Comparison of ENCODE assay signal across 17 cellular contexts in genomic region chr11:124896071-124896750, GRCh38. TPM values are rescaled to one million over a fixed set of nuclear protein-coding genes. Genes with fewer than 3 reads are reported as not detected.
A peak's percentile ranks its signal among the peaks of the same experiment; 100 is the strongest.
DNase-seq lines count a peak whose midpoint lies in the region; ATAC-seq, FAIRE-seq and TF ChIP-seq lines count a peak whose summit lies in the region.
"Had no signal": no experiment of that assay in that cellular context is flagged by ENCODE, and none has a peak within 500 bp of the region (broad histone marks: within the 10 kb centered on the region; RNA-seq: fewer than 3 reads in every experiment).

No MANE protein-coding gene starts in this region.

- H3K27me3 ChIP-seq in H7 (ENCODE audit: control insufficient read depth, insufficient read depth, low read length): no peaks in the 10 kb centered on the region
- peaks cover 0 to 50% of the 10 kb centered on the region in 2 experiments; a peak in 4 of 5 replicates for H3K27me3 ChIP-seq in HepG2 (ENCODE audit: control insufficient read depth in 1 of 2, insufficient read depth in 2 of 2, low read length in 2 of 2)
- H3K27me3 ChIP-seq in stomach: peaks cover 0 to 5% (median 4%) of the 10 kb centered on the region in 3 donors
- H3K27me3 ChIP-seq in testis: no peaks in the 10 kb centered on the region
- H3K27me3 ChIP-seq: BLaER1 had no signal

- FAIRE-seq in HepG2 (lab: Jason Lieb, UNC): no peak
- FAIRE-seq: G401.6, GM18507 had no signal

- no peak overlapping the region for H2AFZ ChIP-seq in HepG2 (ENCODE audit: low read length)

- H3K9me3 ChIP-seq in HepG2 (ENCODE audit: low read length): no peaks in the 10 kb centered on the region
- H3K9me3 ChIP-seq in stomach: no peaks in the 10 kb centered on the region
- H3K9me3 ChIP-seq in testis: no peaks in the 10 kb centered on the region
- H3K9me3 ChIP-seq: BLaER1 had no signal

- H3K36me3 ChIP-seq in H7 (replicated peaks; ENCODE audit: control insufficient read depth, insufficient read depth, low read length) (no peaks in the 10 kb centered on the region), HepG2 (replicated peaks in 1 of 2; ENCODE audit: control insufficient read depth in 1 of 2, insufficient read depth in 2 of 2, low read length in 2 of 2) (no peaks in the 10 kb centered on the region), stomach (no peaks in the 10 kb centered on the region), testis (ENCODE audit: low read depth, missing control alignments) (no peaks in the 10 kb centered on the region)
- H3K36me3 ChIP-seq: BLaER1 had no signal

- H3K9ac ChIP-seq in HepG2 (ENCODE audit: insufficient read depth, low read depth, low read length): no peak overlapping the region

- no peaks in the 10 kb centered on the region for H3K9me3 Mint-ChIP-seq in naive thymus-derived CD8-positive, alpha-beta T cell
- H3K9me3 Mint-ChIP-seq: activated naive CD8-positive, alpha-beta T cell treated with anti-CD3 and anti-CD28 coated beads, Interleukin-2, amount 10 ng/mL, durations not matched to agents 7 days and 5 days; WTC11 had no signal

- TF ChIP-seq CTCF in HepG2 (CRISPR knock-in tag; IDR thresholded peaks at IDR 0.05) (no peak), stomach (IDR thresholded peaks at IDR 0.05) (no peak), testis (IDR thresholded peaks at IDR 0.05) (no peak)

- TF ChIP-seq POLR2A in HepG2 (IDR thresholded peaks at IDR 0.05; ENCODE audit: insufficient read depth in 1 of 2, low read depth in 2 of 2, low read length in 2 of 2): no peak
- no peak for TF ChIP-seq POLR2A in stomach (IDR thresholded peaks at IDR 0.05)
- TF ChIP-seq POLR2A in testis (IDR thresholded peaks at IDR 0.05): no peak

- H3K4me3 ChIP-seq in H7 (ENCODE audit: insufficient read depth, low read depth, low read length): no peak overlapping the region
- H3K4me3 ChIP-seq in HepG2 (replicated peaks in 1 of 3; ENCODE audit: insufficient read depth in 1 of 3, low read depth in 2 of 3, low read length in 3 of 3): peak overlapping the region in 1 of 3 experiments; percentile 34; a peak in 1 of 6 replicates
- peak overlapping the region; percentile 16 to 28 (median 20) for H3K4me3 ChIP-seq in stomach
- H3K4me3 ChIP-seq in testis: no peak overlapping the region
- H3K4me3 ChIP-seq: BLaER1 had no signal

- H3K4me2 ChIP-seq in HepG2 (ENCODE audit: low read depth, low read length): peak overlapping the region; percentile 67; the same call in 1 of the 2 replicates

- no peak overlapping the region for H3K4me3 Mint-ChIP-seq in naive thymus-derived CD8-positive, alpha-beta T cell
- H3K4me3 Mint-ChIP-seq: activated naive CD8-positive, alpha-beta T cell treated with anti-CD3 and anti-CD28 coated beads, Interleukin-2, amount 10 ng/mL, durations not matched to agents 7 days and 5 days; WTC11 had no signal

- TF ChIP-seq EP300 in HepG2 (IDR thresholded peaks at IDR 0.05; ENCODE audit: low read depth in 2 of 2, low read length in 2 of 2) (no peak), HepG2 (CRISPR knock-in tag; IDR thresholded peaks at IDR 0.05; ENCODE audit: borderline replicate concordance) (no peak), stomach (IDR thresholded peaks at IDR 0.05) (no peak)

- TF ChIP-seq RAD21 in HepG2 (CRISPR knock-in tag; IDR thresholded peaks at IDR 0.05): no peak

- CTCF ChIA-PET in HepG2 (lab: Yijun Ruan, JAX; ENCODE audit: low intra/inter-chr PET ratio, low total read pairs): no interaction called here

- WGBS in HepG2 (ENCODE audit: low lambda C conversion rate): 65% methylated on average over 8 of the region's 16 CpGs
- 78 to 87% (median 85%) methylated on average over 12 to 16 of the region's 16 CpGs for WGBS in stomach, 5 donors
- WGBS in testis, 2 donors: 80 to 94% methylated on average over 11 to 16 of the region's 16 CpGs

- no peaks in the 10 kb centered on the region for H3K79me2 ChIP-seq in HepG2 (ENCODE audit: insufficient read depth, low read length)

- H3K27me3 Mint-ChIP-seq in naive thymus-derived CD8-positive, alpha-beta T cell: peaks cover 8 to 18% (median 11%) of the 10 kb centered on the region in 5 donors

- H3K27ac ChIP-seq in HepG2 (ENCODE audit: extremely low read length, insufficient read depth, low read length): no peak overlapping the region
- H3K27ac ChIP-seq in stomach: peak overlapping the region in 4 of 5 donors; percentile 63 to 77 (median 66)
- H3K27ac ChIP-seq in testis: peak overlapping the region in 1 of 2 donors; percentile 76

- H3K36me3 Mint-ChIP-seq in naive thymus-derived CD8-positive, alpha-beta T cell: no peaks in the 10 kb centered on the region
- H3K36me3 Mint-ChIP-seq: activated naive CD8-positive, alpha-beta T cell treated with anti-CD3 and anti-CD28 coated beads, Interleukin-2, amount 10 ng/mL, durations not matched to agents 7 days and 5 days; WTC11 had no signal

- intact Hi-C loops in HepG2 (cut with micrococcal nuclease; ENCODE audit: unreplicated experiment): no loop called here
- intact Hi-C loops in stomach (cut with DNase I; ENCODE audit: low total_unique reads): no loop called here
- intact Hi-C loops in testis (cut with DNase I; ENCODE audit: low total_unique reads): no loop called here

- POLR2A ChIA-PET in HepG2 (lab: Yijun Ruan, JAX): no interaction called here
- POLR2A ChIA-PET in naive thymus-derived CD8-positive, alpha-beta T cell (lab: Charles Lee): no interaction called here

- H3K4me1 Mint-ChIP-seq in naive thymus-derived CD8-positive, alpha-beta T cell: peaks cover 7 to 17% (median 10%) of the 10 kb centered on the region in 4 donors

- H3K4me1 ChIP-seq in HepG2 (ENCODE audit: insufficient read depth, low read length) (peaks cover 66% of the 10 kb centered on the region), stomach (peaks cover 0 to 9% (median 4%) of the 10 kb centered on the region in 4 donors), testis (peaks cover 42% of the 10 kb centered on the region)

- BruUV-seq in HepG2 (replicated peaks; lab: Mats Ljungman, UMichigan): no TSS peak

- peak overlapping the region in 2 of 10 donors; percentile 34 to 39 for H3K27ac Mint-ChIP-seq in naive thymus-derived CD8-positive, alpha-beta T cell
- H3K27ac Mint-ChIP-seq: activated naive CD8-positive, alpha-beta T cell treated with anti-CD3 and anti-CD28 coated beads, Interleukin-2, amount 10 ng/mL, durations not matched to agents 7 days and 5 days; WTC11 had no signal

- no peaks in the 10 kb centered on the region for H4K20me1 ChIP-seq in HepG2 (ENCODE audit: insufficient read depth, low read length)
- H4K20me1 ChIP-seq: BLaER1 had no signal

- DNase-seq in H7: peak; percentile 18
- peak; percentile 54 for DNase-seq in astrocyte of the hippocampus (ENCODE audit: low read depth, low spot score)
- no peak for DNase-seq in HepG2 (ENCODE audit: low spot score)
- DNase-seq in stomach: no peak
- no peak for DNase-seq in MV-4-11 (lab: John Stamatoyannopoulos, UW)
- no peak for DNase-seq in iPS-NIHi11 (ENCODE audit: low spot score)
- DNase-seq in naive thymus-derived CD8-positive, alpha-beta T cell: no peak
- no peak for DNase-seq in testis
- DNase-seq: activated naive CD8-positive, alpha-beta T cell treated with anti-CD3 and anti-CD28 coated beads, Interleukin-2, amount 10 ng/mL, durations not matched to agents 7 days and 5 days; foreskin melanocyte; NCI-H187; NCI-H774; occipital lobe had no signal

- no peak for ATAC-seq in HepG2
- no peak for ATAC-seq in naive thymus-derived CD8-positive, alpha-beta T cell
- ATAC-seq: WTC11 had no signal

- in situ Hi-C loops in HepG2 (cut with HindIII; ENCODE audit: extremely low pct_ligation_motif_present, low pct_unique_long_range_greater_than_20kb): no loop called here

RNA-seq across cellular contexts. Expression of gene ROBO4, which starts 1.5 kb away (rescaled TPM):
- not detected in 2 replicates for total RNA-seq in H7 (2014; rRNA removed; shearing (Covaris generic))
- 0.07 TPM in 1 of 2 replicates, not detected in the other for total RNA-seq in HepG2 (2016; rRNA removed; fragmentation: Illumina TruSeq; extraction: Trizol)
- not detected in 2 replicates for total RNA-seq in HepG2 (2016; cell fraction: cytosol; rRNA removed; fragmentation: Illumina TruSeq; extraction: Trizol; ENCODE audit: low read depth)
- not detected in 2 replicates for total RNA-seq in HepG2 (2016; cell fraction: insoluble cytoplasmic fraction; rRNA removed; fragmentation: Illumina TruSeq; extraction: Trizol)
- not detected in 2 replicates for total RNA-seq in HepG2 (2016; cell fraction: membrane; rRNA removed; fragmentation: Illumina TruSeq; extraction: Trizol)
- total RNA-seq in HepG2 (2016; cell fraction: nucleus; rRNA removed; fragmentation: Illumina TruSeq; extraction: Trizol): not detected in 2 replicates
- polyA plus RNA-seq in HepG2 (2011; rRNA removed): 0.47 and 1.1 TPM in 2 replicates
- polyA plus RNA-seq in HepG2 (2011; cell fraction: cytosol; rRNA removed): 0.21 and 0.60 TPM in 2 replicates
- 4.1 and 9.2 TPM in 2 replicates for polyA plus RNA-seq in HepG2 (2011; cell fraction: nucleus; rRNA removed)
- 2.2 and 2.4 TPM in 2 replicates for polyA plus RNA-seq in HepG2 (2012)
- polyA plus RNA-seq in HepG2 (2016; cell fraction: cytosol; fragmentation: Illumina TruSeq; extraction: Trizol; ENCODE audit: low read depth): not detected in 2 replicates
- not detected in 2 replicates for polyA plus RNA-seq in HepG2 (2016; cell fraction: insoluble cytoplasmic fraction; fragmentation: Illumina TruSeq; extraction: Trizol; ENCODE audit: low read depth)
- polyA plus RNA-seq in HepG2 (2016; cell fraction: membrane; fragmentation: Illumina TruSeq; extraction: Trizol; ENCODE audit: low read depth): not detected in 2 replicates
- 0.51 and 0.55 TPM in 2 replicates for polyA plus RNA-seq in HepG2 (2016; cell fraction: nucleus; fragmentation: Illumina TruSeq; extraction: Trizol; ENCODE audit: insufficient read depth, low read depth)
- polyA minus RNA-seq in HepG2 (2011; rRNA and poly(A)+ RNA removed; ENCODE audit: low replicate concordance): 6.3 TPM in 1 of 2 replicates, not detected in the other
- polyA minus RNA-seq in HepG2 (2011; cell fraction: cytosol; rRNA and poly(A)+ RNA removed): 2.1 and 2.7 TPM in 2 replicates
- 3.7 and 7.2 TPM in 2 replicates for polyA minus RNA-seq in HepG2 (2011; cell fraction: nucleus; rRNA and poly(A)+ RNA removed)
- 10 to 100 TPM in 3 of 5 donors, 1 to 10 TPM in 2; 1.8 to 49.6 (median 12.1) TPM for total RNA-seq in stomach
- 1 to 10 TPM; 2.0 to 2.7 (median 2.6) TPM for polyA plus RNA-seq in stomach
- not detected for total RNA-seq in naive thymus-derived CD8-positive, alpha-beta T cell
- under 1 TPM in 1 of 3 donors, not detected in 2; 0.04 TPM for polyA plus RNA-seq in naive thymus-derived CD8-positive, alpha-beta T cell
- 1 to 10 TPM; 5.7 to 8.4 TPM for total RNA-seq in testis
- polyA plus RNA-seq in testis (ENCODE audit: insufficient read depth, low read depth, low replicate concordance): 7.0 TPM
- total RNA-seq: activated naive CD8-positive, alpha-beta T cell treated with anti-CD3 and anti-CD28 coated beads, Interleukin-2, amount 10 ng/mL, durations not matched to agents 7 days and 5 days had no signal

RNA-seq across cellular contexts. Expression of gene HEPN1, which starts 22.8 kb away (rescaled TPM):
- not detected in 2 replicates for total RNA-seq in H7 (2014; rRNA removed; shearing (Covaris generic))
- total RNA-seq in HepG2 (2016; rRNA removed; fragmentation: Illumina TruSeq; extraction: Trizol) (not detected in 2 replicates), stomach (not detected), testis (not detected)
- total RNA-seq in HepG2 (2016; cell fraction: cytosol; rRNA removed; fragmentation: Illumina TruSeq; extraction: Trizol; ENCODE audit: low read depth): not detected in 2 replicates
- not detected in 2 replicates for total RNA-seq in HepG2 (2016; cell fraction: insoluble cytoplasmic fraction; rRNA removed; fragmentation: Illumina TruSeq; extraction: Trizol)
- total RNA-seq in HepG2 (2016; cell fraction: membrane; rRNA removed; fragmentation: Illumina TruSeq; extraction: Trizol): not detected in 2 replicates
- not detected in 2 replicates for total RNA-seq in HepG2 (2016; cell fraction: nucleus; rRNA removed; fragmentation: Illumina TruSeq; extraction: Trizol)
- polyA plus RNA-seq in HepG2 (2011; rRNA removed) (not detected in 2 replicates), stomach (not detected), testis (ENCODE audit: insufficient read depth, low read depth, low replicate concordance) (not detected)
- not detected in 2 replicates for polyA plus RNA-seq in HepG2 (2011; cell fraction: cytosol; rRNA removed)
- not detected in 2 replicates for polyA plus RNA-seq in HepG2 (2011; cell fraction: nucleus; rRNA removed)
- 34.1 and 38.2 TPM in 2 replicates for polyA plus RNA-seq in HepG2 (2012)
- polyA plus RNA-seq in HepG2 (2016; cell fraction: cytosol; fragmentation: Illumina TruSeq; extraction: Trizol; ENCODE audit: low read depth): not detected in 2 replicates
- not detected in 2 replicates for polyA plus RNA-seq in HepG2 (2016; cell fraction: insoluble cytoplasmic fraction; fragmentation: Illumina TruSeq; extraction: Trizol; ENCODE audit: low read depth)
- polyA plus RNA-seq in HepG2 (2016; cell fraction: membrane; fragmentation: Illumina TruSeq; extraction: Trizol; ENCODE audit: low read depth): not detected in 2 replicates
- not detected in 2 replicates for polyA plus RNA-seq in HepG2 (2016; cell fraction: nucleus; fragmentation: Illumina TruSeq; extraction: Trizol; ENCODE audit: insufficient read depth, low read depth)
- not detected in 2 replicates for polyA minus RNA-seq in HepG2 (2011; rRNA and poly(A)+ RNA removed; ENCODE audit: low replicate concordance)
- polyA minus RNA-seq in HepG2 (2011; cell fraction: cytosol; rRNA and poly(A)+ RNA removed): 0.70 TPM in 1 of 2 replicates, not detected in the other
- 0.26 TPM in 1 of 2 replicates, not detected in the other for polyA minus RNA-seq in HepG2 (2011; cell fraction: nucleus; rRNA and poly(A)+ RNA removed)
- not detected for total RNA-seq in naive thymus-derived CD8-positive, alpha-beta T cell
- polyA plus RNA-seq in naive thymus-derived CD8-positive, alpha-beta T cell: not detected
- total RNA-seq: activated naive CD8-positive, alpha-beta T cell treated with anti-CD3 and anti-CD28 coated beads, Interleukin-2, amount 10 ng/mL, durations not matched to agents 7 days and 5 days; occipital lobe; WTC11 had no signal

RNA-seq across cellular contexts. Expression of gene ROBO3, which starts 31.0 kb away (rescaled TPM):
- total RNA-seq in H7 (2014; rRNA removed; shearing (Covaris generic)): 26.1 and 31.0 TPM in 2 replicates
- total RNA-seq in HepG2 (2016; rRNA removed; fragmentation: Illumina TruSeq; extraction: Trizol) (0.07 TPM in 1 of 2 replicates, not detected in the other), stomach (10 to 100 TPM in 2 of 5 donors, 1 to 10 TPM in 2, not detected in 1; 1.7 to 39.1 (median 14.8) TPM), testis (10 to 100 TPM; 11.8 to 31.6 TPM)
- total RNA-seq in HepG2 (2016; cell fraction: cytosol; rRNA removed; fragmentation: Illumina TruSeq; extraction: Trizol; ENCODE audit: low read depth): not detected in 2 replicates
- total RNA-seq in HepG2 (2016; cell fraction: insoluble cytoplasmic fraction; rRNA removed; fragmentation: Illumina TruSeq; extraction: Trizol): 0.28 TPM in 1 of 2 replicates, not detected in the other
- total RNA-seq in HepG2 (2016; cell fraction: membrane; rRNA removed; fragmentation: Illumina TruSeq; extraction: Trizol): 0.24 and 0.25 TPM in 2 replicates
- total RNA-seq in HepG2 (2016; cell fraction: nucleus; rRNA removed; fragmentation: Illumina TruSeq; extraction: Trizol): 0.44 and 0.96 TPM in 2 replicates
- polyA plus RNA-seq in HepG2 (2011; rRNA removed) (2.2 and 2.4 TPM in 2 replicates), stomach (10 to 100 TPM in 1 of 3 donors, 1 to 10 TPM in 2; 2.4 to 14.2 (median 4.8) TPM), testis (ENCODE audit: insufficient read depth, low read depth, low replicate concordance) (12.9 TPM)
- polyA plus RNA-seq in HepG2 (2011; cell fraction: cytosol; rRNA removed): 0.49 and 2.1 TPM in 2 replicates
- 10.4 and 24.0 TPM in 2 replicates for polyA plus RNA-seq in HepG2 (2011; cell fraction: nucleus; rRNA removed)
- polyA plus RNA-seq in HepG2 (2012): 2.3 and 3.0 TPM in 2 replicates
- polyA plus RNA-seq in HepG2 (2016; cell fraction: cytosol; fragmentation: Illumina TruSeq; extraction: Trizol; ENCODE audit: low read depth): 0.10 and 0.23 TPM in 2 replicates
- 0.28 TPM in 1 of 2 replicates, not detected in the other for polyA plus RNA-seq in HepG2 (2016; cell fraction: insoluble cytoplasmic fraction; fragmentation: Illumina TruSeq; extraction: Trizol; ENCODE audit: low read depth)
- polyA plus RNA-seq in HepG2 (2016; cell fraction: membrane; fragmentation: Illumina TruSeq; extraction: Trizol; ENCODE audit: low read depth): 0.50 TPM in 1 of 2 replicates, not detected in the other
- 0.48 and 0.88 TPM in 2 replicates for polyA plus RNA-seq in HepG2 (2016; cell fraction: nucleus; fragmentation: Illumina TruSeq; extraction: Trizol; ENCODE audit: insufficient read depth, low read depth)
- 1.2 TPM in 1 of 2 replicates, not detected in the other for polyA minus RNA-seq in HepG2 (2011; rRNA and poly(A)+ RNA removed; ENCODE audit: low replicate concordance)
- polyA minus RNA-seq in HepG2 (2011; cell fraction: cytosol; rRNA and poly(A)+ RNA removed): not detected in 2 replicates
- polyA minus RNA-seq in HepG2 (2011; cell fraction: nucleus; rRNA and poly(A)+ RNA removed): 1.2 and 1.7 TPM in 2 replicates
- total RNA-seq in naive thymus-derived CD8-positive, alpha-beta T cell: 10 to 100 TPM; 49.4 to 55.0 TPM
- polyA plus RNA-seq in naive thymus-derived CD8-positive, alpha-beta T cell: 1 to 10 TPM; 5.8 to 7.0 (median 6.9) TPM

RNA-seq across cellular contexts. Expression of gene HEPACAM, which starts 39.6 kb away (rescaled TPM):
- total RNA-seq in H7 (2014; rRNA removed; shearing (Covaris generic)): not detected in 2 replicates
- total RNA-seq in HepG2 (2016; rRNA removed; fragmentation: Illumina TruSeq; extraction: Trizol) (58.5 and 66.9 TPM in 2 replicates), stomach (not detected), testis (under 1 TPM; 0.24 to 0.25 TPM)
- total RNA-seq in HepG2 (2016; cell fraction: cytosol; rRNA removed; fragmentation: Illumina TruSeq; extraction: Trizol; ENCODE audit: low read depth): 17.6 and 18.7 TPM in 2 replicates
- 53.8 and 67.4 TPM in 2 replicates for total RNA-seq in HepG2 (2016; cell fraction: insoluble cytoplasmic fraction; rRNA removed; fragmentation: Illumina TruSeq; extraction: Trizol)
- 53.8 and 64.2 TPM in 2 replicates for total RNA-seq in HepG2 (2016; cell fraction: membrane; rRNA removed; fragmentation: Illumina TruSeq; extraction: Trizol)
- 81.5 and 83.9 TPM in 2 replicates for total RNA-seq in HepG2 (2016; cell fraction: nucleus; rRNA removed; fragmentation: Illumina TruSeq; extraction: Trizol)
- polyA plus RNA-seq in HepG2 (2011; rRNA removed) (74.8 and 121 TPM in 2 replicates), stomach (under 1 TPM in 1 of 3 donors, not detected in 2; 0.10 TPM), testis (ENCODE audit: insufficient read depth, low read depth, low replicate concordance) (0.75 TPM)
- 47.5 and 102 TPM in 2 replicates for polyA plus RNA-seq in HepG2 (2011; cell fraction: cytosol; rRNA removed)
- 131 and 258 TPM in 2 replicates for polyA plus RNA-seq in HepG2 (2011; cell fraction: nucleus; rRNA removed)
- 59.1 and 64.3 TPM in 2 replicates for polyA plus RNA-seq in HepG2 (2012)
- 10.5 and 13.0 TPM in 2 replicates for polyA plus RNA-seq in HepG2 (2016; cell fraction: cytosol; fragmentation: Illumina TruSeq; extraction: Trizol; ENCODE audit: low read depth)
- 31.3 and 35.9 TPM in 2 replicates for polyA plus RNA-seq in HepG2 (2016; cell fraction: insoluble cytoplasmic fraction; fragmentation: Illumina TruSeq; extraction: Trizol; ENCODE audit: low read depth)
- polyA plus RNA-seq in HepG2 (2016; cell fraction: membrane; fragmentation: Illumina TruSeq; extraction: Trizol; ENCODE audit: low read depth): 36.7 and 41.7 TPM in 2 replicates
- polyA plus RNA-seq in HepG2 (2016; cell fraction: nucleus; fragmentation: Illumina TruSeq; extraction: Trizol; ENCODE audit: insufficient read depth, low read depth): 102 and 105 TPM in 2 replicates
- polyA minus RNA-seq in HepG2 (2011; rRNA and poly(A)+ RNA removed; ENCODE audit: low replicate concordance): 0.19 and 706 TPM in 2 replicates
- polyA minus RNA-seq in HepG2 (2011; cell fraction: cytosol; rRNA and poly(A)+ RNA removed): 95.5 and 142 TPM in 2 replicates
- 137 and 199 TPM in 2 replicates for polyA minus RNA-seq in HepG2 (2011; cell fraction: nucleus; rRNA and poly(A)+ RNA removed)
- total RNA-seq in naive thymus-derived CD8-positive, alpha-beta T cell: not detected
- not detected for polyA plus RNA-seq in naive thymus-derived CD8-positive, alpha-beta T cell
- total RNA-seq: activated naive CD8-positive, alpha-beta T cell treated with anti-CD3 and anti-CD28 coated beads, Interleukin-2, amount 10 ng/mL, durations not matched to agents 7 days and 5 days; WTC11 had no signal

RNA-seq across cellular contexts. Expression of gene CCDC15, which starts 57.8 kb away (rescaled TPM):
- total RNA-seq in H7 (2014; rRNA removed; shearing (Covaris generic)): 1.2 and 3.0 TPM in 2 replicates
- total RNA-seq in HepG2 (2016; rRNA removed; fragmentation: Illumina TruSeq; extraction: Trizol) (4.6 and 6.5 TPM in 2 replicates), stomach (10 to 100 TPM in 1 of 5 donors, 1 to 10 TPM in 3, under 1 TPM in 1; 0.43 to 15.6 (median 1.8) TPM), testis (10 to 100 TPM; 14.9 to 15.1 TPM)
- total RNA-seq in HepG2 (2016; cell fraction: cytosol; rRNA removed; fragmentation: Illumina TruSeq; extraction: Trizol; ENCODE audit: low read depth): 3.4 and 5.0 TPM in 2 replicates
- total RNA-seq in HepG2 (2016; cell fraction: insoluble cytoplasmic fraction; rRNA removed; fragmentation: Illumina TruSeq; extraction: Trizol): 4.3 and 5.4 TPM in 2 replicates
- 2.5 and 3.6 TPM in 2 replicates for total RNA-seq in HepG2 (2016; cell fraction: membrane; rRNA removed; fragmentation: Illumina TruSeq; extraction: Trizol)
- 9.8 and 10.9 TPM in 2 replicates for total RNA-seq in HepG2 (2016; cell fraction: nucleus; rRNA removed; fragmentation: Illumina TruSeq; extraction: Trizol)
- polyA plus RNA-seq in HepG2 (2011; rRNA removed) (1.2 and 2.2 TPM in 2 replicates), stomach (under 1 TPM; 0.31 to 0.68 (median 0.61) TPM), testis (ENCODE audit: insufficient read depth, low read depth, low replicate concordance) (8.0 TPM)
- polyA plus RNA-seq in HepG2 (2011; cell fraction: cytosol; rRNA removed): 0.63 and 0.85 TPM in 2 replicates
- 1.5 and 2.5 TPM in 2 replicates for polyA plus RNA-seq in HepG2 (2011; cell fraction: nucleus; rRNA removed)
- polyA plus RNA-seq in HepG2 (2012): 0.69 and 1.7 TPM in 2 replicates
- 0.19 and 0.21 TPM in 2 replicates for polyA plus RNA-seq in HepG2 (2016; cell fraction: cytosol; fragmentation: Illumina TruSeq; extraction: Trizol; ENCODE audit: low read depth)
- 3.6 and 4.3 TPM in 2 replicates for polyA plus RNA-seq in HepG2 (2016; cell fraction: insoluble cytoplasmic fraction; fragmentation: Illumina TruSeq; extraction: Trizol; ENCODE audit: low read depth)
- 0.18 and 0.38 TPM in 2 replicates for polyA plus RNA-seq in HepG2 (2016; cell fraction: membrane; fragmentation: Illumina TruSeq; extraction: Trizol; ENCODE audit: low read depth)
- polyA plus RNA-seq in HepG2 (2016; cell fraction: nucleus; fragmentation: Illumina TruSeq; extraction: Trizol; ENCODE audit: insufficient read depth, low read depth): 4.4 and 5.8 TPM in 2 replicates
- polyA minus RNA-seq in HepG2 (2011; rRNA and poly(A)+ RNA removed; ENCODE audit: low replicate concordance): 1.2 TPM in 1 of 2 replicates, not detected in the other
- polyA minus RNA-seq in HepG2 (2011; cell fraction: cytosol; rRNA and poly(A)+ RNA removed): 1.6 and 2.1 TPM in 2 replicates
- 11.4 and 20.6 TPM in 2 replicates for polyA minus RNA-seq in HepG2 (2011; cell fraction: nucleus; rRNA and poly(A)+ RNA removed)
- total RNA-seq in naive thymus-derived CD8-positive, alpha-beta T cell: 1 to 10 TPM; 2.5 to 2.8 TPM
- 1 to 10 TPM; 1.5 to 2.2 (median 2.1) TPM for polyA plus RNA-seq in naive thymus-derived CD8-positive, alpha-beta T cell

Comparison
In these comparisons a context has a peak if more than half of its experiments do, and no peak if none do; other contexts are left out.
1. DNase-seq: peak in H7 (single experiment) and astrocyte of the hippocampus (single experiment); none in HepG2 (single experiment), stomach (single experiment), MV-4-11 (single experiment), iPS-NIHi11 (single experiment), naive thymus-derived CD8-positive, alpha-beta T cell (0 of 10) and testis (single experiment).
2. H3K4me3 ChIP-seq: peak in stomach (4 of 4); none in H7 (single experiment) and testis (0 of 2).